Comparison of ENCODE assay signal across 9 cellular contexts in the genomic region with DNA sequence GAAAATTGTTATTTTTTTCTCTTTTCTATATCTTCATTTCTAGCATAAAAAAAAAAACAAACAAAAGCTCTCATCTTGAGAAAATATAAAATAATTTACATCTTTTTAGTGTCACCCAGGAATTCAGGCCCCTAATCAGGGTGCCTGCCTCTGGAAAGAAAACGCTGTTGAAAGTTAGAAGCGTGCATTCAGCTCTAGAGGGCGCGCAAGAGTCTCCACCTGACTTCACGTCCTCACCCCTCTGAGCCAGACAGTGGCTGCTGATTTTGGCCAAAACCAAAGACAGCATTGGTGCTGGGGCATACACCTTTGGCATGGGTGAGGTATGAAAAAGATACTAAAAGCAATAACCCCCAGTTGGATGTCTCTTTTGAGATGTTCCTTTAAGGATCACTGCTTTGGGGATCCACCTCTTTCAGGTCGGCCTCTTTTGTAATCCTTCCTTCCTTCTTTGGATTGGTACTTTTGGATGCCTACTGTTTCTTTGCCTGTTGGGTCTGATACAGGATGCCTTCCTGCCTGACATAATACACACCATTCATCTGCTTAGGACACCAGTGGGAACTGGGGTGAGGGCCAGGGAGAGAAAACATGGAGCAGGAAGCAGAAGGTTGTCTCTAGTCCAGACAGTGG.
DNase-seq lines count a peak whose midpoint lies in the region; ATAC-seq, FAIRE-seq and TF ChIP-seq lines count a peak whose summit lies in the region.
"Had no signal": no experiment of that assay in that cellular context is flagged by ENCODE, and none has a peak within 500 bp of the region (broad histone marks: within the 10 kb centered on the region; RNA-seq: fewer than 3 reads in every experiment).

No MANE protein-coding gene starts in this region.

- TF ChIP-seq RAD21 in HepG2 (CRISPR knock-in tag; IDR thresholded peaks at IDR 0.05) = no peak

- no peak overlapping the region for H3K9ac ChIP-seq in HepG2 (ENCODE audit: insufficient read depth, low read depth, low read length)

- in situ Hi-C loops in HepG2 (cut with HindIII; ENCODE audit: extremely low pct_ligation_motif_present, low pct_unique_long_range_greater_than_20kb) = no loop called here

- POLR2A ChIA-PET in HepG2 (lab: Yijun Ruan, JAX) = no interaction called here

- no peak for FAIRE-seq in HepG2 (lab: Jason Lieb, UNC)

- TF ChIP-seq EP300 in HepG2 (IDR thresholded peaks at IDR 0.05; ENCODE audit: low read depth in 2 of 2, low read length in 2 of 2) = no peak
- no peak for TF ChIP-seq EP300 in HepG2 (CRISPR knock-in tag; IDR thresholded peaks at IDR 0.05; ENCODE audit: borderline replicate concordance)

- TF ChIP-seq CTCF in LNCaP clone FGC (IDR thresholded peaks at IDR 0.05; ENCODE audit: control insufficient read depth, extremely low read depth, insufficient read depth) = peak; percentile 52
- TF ChIP-seq CTCF in HepG2 (CRISPR knock-in tag; IDR thresholded peaks at IDR 0.05) = 0 out of 2 replicates have a peak, but pooled peaks have one; percentile 10

- TF ChIP-seq POLR2A in HepG2 (IDR thresholded peaks at IDR 0.05; ENCODE audit: insufficient read depth in 1 of 2, low read depth in 2 of 2, low read length in 2 of 2) = no peak

- DNase-seq in activated naive CD4-positive, alpha-beta T cell treated with Interleukin-2 at 50 U/mL for 16 hours = peak; percentile 10
- DNase-seq in activated naive CD4-positive, alpha-beta T cell (lab: John Stamatoyannopoulos, UW) = no peak
- no peak for DNase-seq in LNCaP clone FGC (ENCODE audit: low read depth)
- peak; percentile 53 for DNase-seq in activated CD8-positive, alpha-beta memory T cell treated with anti-CD3 and anti-CD28 coated beads, Interleukin-2, amount 50 U/mL, for 48 hours
- DNase-seq in HepG2 (ENCODE audit: low spot score) = no peak
- no peak for DNase-seq in DMS153 treated with DMSO at 0.1 percent for 48 hours (lab: John Stamatoyannopoulos, UW; ENCODE audit: unreplicated experiment)
- no peak for DNase-seq in NCI-H345 treated with DMSO at 0.1 percent for 48 hours (lab: John Stamatoyannopoulos, UW; ENCODE audit: unreplicated experiment)
- DNase-seq in NCI-H2029 treated with DMSO at 0.1 percent for 48 hours (lab: John Stamatoyannopoulos, UW) = no peak

- ATAC-seq in HepG2 = no peak
- ATAC-seq: naive thymus-derived CD8-positive, alpha-beta T cell had no signal

- no peak overlapping the region for H3K27ac ChIP-seq in HepG2 (ENCODE audit: extremely low read length, insufficient read depth, low read length)

- no peak overlapping the region for H3K4me2 ChIP-seq in HepG2 (ENCODE audit: low read depth, low read length)

- H3K79me2 ChIP-seq in HepG2 (ENCODE audit: insufficient read depth, low read length) = no peaks in the 10 kb centered on the region

- H3K9me3 ChIP-seq in HepG2 (ENCODE audit: low read length) = peaks cover 85% of the 10 kb centered on the region

- WGBS in HepG2 (ENCODE audit: low lambda C conversion rate) = 14% methylated on average over 6 of the region's 6 CpGs

- H4K20me1 ChIP-seq in HepG2 (ENCODE audit: insufficient read depth, low read length) = no peaks in the 10 kb centered on the region

- CTCF ChIA-PET in HepG2 (lab: Yijun Ruan, JAX; ENCODE audit: low intra/inter-chr PET ratio, low total read pairs) = no interaction called here

- H3K4me3 ChIP-seq in LNCaP clone FGC (ENCODE audit: low read depth, low read length) (no peak overlapping the region), HepG2 (replicated peaks in 1 of 3; ENCODE audit: insufficient read depth in 1 of 3, low read depth in 2 of 3, low read length in 3 of 3) (no peak overlapping the region)

- intact Hi-C loops in HepG2 (cut with micrococcal nuclease; ENCODE audit: unreplicated experiment) = no loop called here

- H3K36me3 ChIP-seq in HepG2 (replicated peaks in 1 of 2; ENCODE audit: control insufficient read depth in 1 of 2, insufficient read depth in 2 of 2, low read length in 2 of 2) = no peaks in the 10 kb centered on the region

- H3K4me1 ChIP-seq in HepG2 (ENCODE audit: insufficient read depth, low read length) = no peaks in the 10 kb centered on the region

- H2AFZ ChIP-seq in HepG2 (ENCODE audit: low read length) = no peak overlapping the region

- BruUV-seq in HepG2 (replicated peaks; lab: Mats Ljungman, UMichigan) = no TSS peak

- no peaks in the 10 kb centered on the region for H3K27me3 ChIP-seq in HepG2 (ENCODE audit: control insufficient read depth in 1 of 2, insufficient read depth in 2 of 2, low read length in 2 of 2)

TF ChIP-seq in HepG2, 621 proteins besides CTCF, POLR2A, EP300 and RAD21 (continues in another document):
- no peak for TF ChIP-seq SNAI1 (CRISPR knock-in tag; IDR thresholded peaks at IDR 0.05; ENCODE audit: borderline replicate concordance)
- no peak for TF ChIP-seq HOXA5 (CRISPR knock-in tag; IDR thresholded peaks at IDR 0.05)
- TF ChIP-seq NBN (conservative IDR thresholded peaks at IDR 0.05) = no peak
- TF ChIP-seq ZSCAN30 (CRISPR knock-in tag; IDR thresholded peaks at IDR 0.05) = no peak
- no peak for TF ChIP-seq REXO4 (CRISPR knock-in tag; IDR thresholded peaks at IDR 0.05; ENCODE audit: borderline replicate concordance)
- no peak for TF ChIP-seq MEIS1 (CRISPR knock-in tag; IDR thresholded peaks at IDR 0.05; ENCODE audit: borderline replicate concordance)
- TF ChIP-seq ZEB1 (IDR thresholded peaks at IDR 0.05; ENCODE audit: insufficient replicate concordance, low read depth) = no peak
- no peak for TF ChIP-seq KLF15 (CRISPR knock-in tag; IDR thresholded peaks at IDR 0.05; ENCODE audit: borderline replicate concordance)
- TF ChIP-seq HIC2 (CRISPR knock-in tag; IDR thresholded peaks at IDR 0.05; ENCODE audit: low read depth) = no peak
- no peak for TF ChIP-seq ZNF646 (CRISPR knock-in tag; IDR thresholded peaks at IDR 0.05)
- no peak for TF ChIP-seq ZNF414 (CRISPR knock-in tag; IDR thresholded peaks at IDR 0.05)

Comparison
In these comparisons a context has a peak if more than half of its experiments do, and no peak if none do; other contexts are left out.
1. DNase-seq: peak in activated naive CD4-positive, alpha-beta T cell treated with Interleukin-2 at 50 U/mL for 16 hours (single experiment) and activated CD8-positive, alpha-beta memory T cell treated with anti-CD3 and anti-CD28 coated beads, Interleukin-2, amount 50 U/mL, for 48 hours (single experiment); none in activated naive CD4-positive, alpha-beta T cell (0 of 4), LNCaP clone FGC (single experiment), HepG2 (single experiment), DMS153 treated with DMSO at 0.1 percent for 48 hours (single experiment), NCI-H345 treated with DMSO at 0.1 percent for 48 hours (single experiment) and NCI-H2029 treated with DMSO at 0.1 percent for 48 hours (single experiment).